In genomic region chr11:32843544-32843943, GRCh38 we compare ENCODE assay signal across 1 cellular context.
TF ChIP-seq lines count a peak whose summit lies in the region.

No MANE protein-coding gene starts in this region.

TF ChIP-seq in HepG2, 621 proteins besides CTCF, POLR2A, EP300 and RAD21:
- no peak for TF ChIP-seq SCMH1 (CRISPR knock-in tag; IDR thresholded peaks at IDR 0.05; ENCODE audit: borderline replicate concordance)
- no peak for TF ChIP-seq SMARCE1 (IDR thresholded peaks at IDR 0.05; ENCODE audit: borderline replicate concordance)
- TF ChIP-seq ETV5 (CRISPR knock-in tag; IDR thresholded peaks at IDR 0.05; ENCODE audit: borderline replicate concordance): no peak
- TF ChIP-seq ASH2L (IDR thresholded peaks at IDR 0.05; ENCODE audit: insufficient read length, low read depth, low read length): no peak
